In genomic region chr11:74416974-74417373, GRCh38 we compare ENCODE assay signal across 8 cellular contexts. TPM values are rescaled to one million over a fixed set of nuclear protein-coding genes. Genes with fewer than 3 reads are reported as not detected.
DNase-seq lines count a peak whose midpoint lies in the region; ATAC-seq and TF ChIP-seq lines count a peak whose summit lies in the region.
"Not testable (repeated sequence)": the region's sequence is repeated elsewhere in the genome, so short reads cannot be mapped to it uniquely, and the experiment has no call there.
"Had no signal": no experiment of that assay in that cellular context is flagged by ENCODE, and none has a peak within 500 bp of the region (broad histone marks: within the 10 kb centered on the region; RNA-seq: fewer than 3 reads in every experiment).

No MANE protein-coding gene starts in this region.

- H3K9me3 ChIP-seq in PC-3 (ENCODE audit: low read length); mesenchymal stem cell (ENCODE audit: control insufficient read depth, low read length): not testable (repeated sequence)

- intact Hi-C loops in PC-3 (cut with micrococcal nuclease), result not testable (repeated sequence)

- H2BK15ac ChIP-seq in mesenchymal stem cell (ENCODE audit: low read depth, poor library complexity, severe bottlenecking), result not testable (repeated sequence)

- not testable (repeated sequence) for H2BK5ac ChIP-seq in mesenchymal stem cell (ENCODE audit: low read depth, low read length, poor library complexity, severe bottlenecking)

- WGBS in mesenchymal stem cell, result 87% methylated on average over 1 of the region's 1 CpG

- not testable (repeated sequence) for H3K9me3 Mint-ChIP-seq in activated T-helper 17 cell treated with anti-CD3 and anti-CD28 coated beads, Interleukin-2, amount 50 U/mL, for 72 hours; stimulated activated naive CD8-positive, alpha-beta T cell treated with anti-CD3 and anti-CD28 coated beads, Interleukin-15, Interleukin-2, amounts not matched to agents 100 ng/mL and 50 ng/mL, for 24 hours

- CTCF ChIA-PET in PC-3 (lab: Charles Lee), result interaction anchor here (0.6 kb wide), 2 partner anchors 77 to 1067 kb away, joined by 3 read pairs; no protein-coding TSS in a partner anchor

- H2BK120ac ChIP-seq in mesenchymal stem cell (ENCODE audit: low read depth, low read length), result not testable (repeated sequence)

- DNase-seq in DMS79 (lab: John Stamatoyannopoulos, UW) (peak; percentile 90), amniotic epithelial cell (ENCODE audit: low read depth) (peak; percentile 8)
- not testable (repeated sequence) for DNase-seq in PC-3, mesenchymal stem cell

- H3K14ac ChIP-seq in mesenchymal stem cell (ENCODE audit: low read length in 2 of 2), result not testable (repeated sequence)

- peak overlapping the region; percentile 90 for H3K27ac ChIP-seq in PC-3 (ENCODE audit: low read length)
- peak overlapping the region; percentile 84 for H3K27ac ChIP-seq in VCaP
- H3K27ac ChIP-seq in mesenchymal stem cell (ENCODE audit: low read length, poor library complexity, severe bottlenecking), result peak overlapping the region; percentile 57

- H3K79me2 ChIP-seq in PC-3 (ENCODE audit: low read length), result not testable (repeated sequence)

- H2AFZ ChIP-seq in PC-3 (ENCODE audit: low read length); mesenchymal stem cell (ENCODE audit: low read depth, low read length): not testable (repeated sequence)

- not testable (repeated sequence) for H3K27me3 ChIP-seq in PC-3 (ENCODE audit: low read length); mesenchymal stem cell (ENCODE audit: control insufficient read depth in 1 of 2, insufficient read depth in 1 of 2, low read length in 2 of 2)

- H3K4ac ChIP-seq in mesenchymal stem cell (ENCODE audit: low read depth in 1 of 2, low read length in 2 of 2), result not testable (repeated sequence)

- not testable (repeated sequence) for H3K18ac ChIP-seq in mesenchymal stem cell (ENCODE audit: low read depth in 1 of 2, low read length in 2 of 2)

- not testable (repeated sequence) for H3K9ac ChIP-seq in PC-3 (ENCODE audit: low read length); mesenchymal stem cell (ENCODE audit: low read length)

- H4K20me1 ChIP-seq in PC-3 (ENCODE audit: low read length), result not testable (repeated sequence)

- H4K8ac ChIP-seq in mesenchymal stem cell (ENCODE audit: low read length), result not testable (repeated sequence)

- peaks cover 14% of the 10 kb centered on the region for H3K4me1 Mint-ChIP-seq in activated T-helper 17 cell treated with anti-CD3 and anti-CD28 coated beads, Interleukin-2, amount 50 U/mL, for 72 hours
- H3K4me1 Mint-ChIP-seq in stimulated activated naive CD8-positive, alpha-beta T cell treated with anti-CD3 and anti-CD28 coated beads, Interleukin-15, Interleukin-2, amounts not matched to agents 100 ng/mL and 50 ng/mL, for 24 hours (ENCODE audit: low read depth), result peaks cover 36% of the 10 kb centered on the region

- H2BK12ac ChIP-seq in mesenchymal stem cell (ENCODE audit: low read length in 2 of 2), result not testable (repeated sequence)

- not testable (repeated sequence) for H3K79me1 ChIP-seq in mesenchymal stem cell (replicated peaks; ENCODE audit: low read length, poor library complexity, severe bottlenecking)

- not testable (repeated sequence) for H3K36me3 Mint-ChIP-seq in activated T-helper 17 cell treated with anti-CD3 and anti-CD28 coated beads, Interleukin-2, amount 50 U/mL, for 72 hours (ENCODE audit: low read depth); stimulated activated naive CD8-positive, alpha-beta T cell treated with anti-CD3 and anti-CD28 coated beads, Interleukin-15, Interleukin-2, amounts not matched to agents 100 ng/mL and 50 ng/mL, for 24 hours (ENCODE audit: low read depth)

- not testable (repeated sequence) for H3K9me2 ChIP-seq in PC-3 (replicated peaks; ENCODE audit: low read length)

- not testable (repeated sequence) for H3K23ac ChIP-seq in mesenchymal stem cell (ENCODE audit: low read length in 2 of 2)

- not testable (repeated sequence) for H3K36me3 ChIP-seq in PC-3 (ENCODE audit: low read depth, low read length); mesenchymal stem cell (ENCODE audit: control insufficient read depth in 1 of 2, insufficient read depth in 2 of 2, low read depth in 1 of 2, low read length in 2 of 2)

- H3K27me3 Mint-ChIP-seq in activated T-helper 17 cell treated with anti-CD3 and anti-CD28 coated beads, Interleukin-2, amount 50 U/mL, for 72 hours; stimulated activated naive CD8-positive, alpha-beta T cell treated with anti-CD3 and anti-CD28 coated beads, Interleukin-15, Interleukin-2, amounts not matched to agents 100 ng/mL and 50 ng/mL, for 24 hours: not testable (repeated sequence)

- H3K4me1 ChIP-seq in PC-3 (ENCODE audit: insufficient read depth, low read length), result peaks cover 37% of the 10 kb centered on the region
- H3K4me1 ChIP-seq in mesenchymal stem cell (ENCODE audit: control insufficient read depth, insufficient read depth, low read depth, low read length), result peaks cover 12% of the 10 kb centered on the region

- not testable (repeated sequence) for TF ChIP-seq CTCF in PC-3 (conservative IDR thresholded peaks at IDR 0.05; ENCODE audit: low read depth, low read length); VCaP (conservative IDR thresholded peaks at IDR 0.05)

- peak overlapping the region; percentile 31 for H3K4me3 Mint-ChIP-seq in activated T-helper 17 cell treated with anti-CD3 and anti-CD28 coated beads, Interleukin-2, amount 50 U/mL, for 72 hours
- not testable (repeated sequence) for H3K4me3 Mint-ChIP-seq in stimulated activated naive CD8-positive, alpha-beta T cell treated with anti-CD3 and anti-CD28 coated beads, Interleukin-15, Interleukin-2, amounts not matched to agents 100 ng/mL and 50 ng/mL, for 24 hours

- peaks cover 11% of the 10 kb centered on the region for H3F3A ChIP-seq in PC-3 (ENCODE audit: low read length, unreplicated experiment)

- not testable (repeated sequence) for H2AK5ac ChIP-seq in mesenchymal stem cell (ENCODE audit: low read length, severe bottlenecking)

- ATAC-seq in PC-3; activated T-helper 17 cell treated with anti-CD3 and anti-CD28 coated beads, Interleukin-2, amount 50 U/mL, for 72 hours (replicated peaks): not testable (repeated sequence)

- H3K4me3 ChIP-seq in PC-3 (ENCODE audit: low read length); mesenchymal stem cell (ENCODE audit: insufficient read depth in 1 of 2, low read depth in 1 of 2, low read length in 2 of 2): not testable (repeated sequence)

- not testable (repeated sequence) for H4K91ac ChIP-seq in mesenchymal stem cell (ENCODE audit: low read length)

- not testable (repeated sequence) for BruUV-seq in PC-3 (replicated peaks; lab: Mats Ljungman, UMichigan)

- POLR2A ChIA-PET in PC-3 (lab: Charles Lee; ENCODE audit: unreplicated experiment), result interaction anchor here (0.7 kb wide), 1 partner anchor 21 kb away, joined by 3 read pairs; no protein-coding TSS in a partner anchor

- peak overlapping the region; percentile 52 for H3K4me2 ChIP-seq in PC-3 (ENCODE audit: low read length)
- H3K4me2 ChIP-seq in mesenchymal stem cell (ENCODE audit: low read length, poor library complexity, severe bottlenecking), result not testable (repeated sequence)

- H3K27ac Mint-ChIP-seq in activated T-helper 17 cell treated with anti-CD3 and anti-CD28 coated beads, Interleukin-2, amount 50 U/mL, for 72 hours, result peak overlapping the region; percentile 79
- H3K27ac Mint-ChIP-seq in stimulated activated naive CD8-positive, alpha-beta T cell treated with anti-CD3 and anti-CD28 coated beads, Interleukin-15, Interleukin-2, amounts not matched to agents 100 ng/mL and 50 ng/mL, for 24 hours, result peak overlapping the region; percentile 72

RNA-seq across cellular contexts. Expression of gene PGM2L1, which starts 18.7 kb away (rescaled TPM):
- total RNA-seq in PC-3 (2014; rRNA removed), result 1.9 and 2.0 TPM in 2 replicates
- 1 to 10 TPM; 5.1 to 7.9 TPM for total RNA-seq in activated T-helper 17 cell treated with anti-CD3 and anti-CD28 coated beads, Interleukin-2, amount 50 U/mL, for 72 hours
- 2.2 TPM for polyA plus RNA-seq in mesenchymal stem cell (2013, experiment 1 of 2)
- polyA plus RNA-seq in mesenchymal stem cell (2013, experiment 2 of 2), result 2.1 TPM

RNA-seq across cellular contexts. Expression of gene KCNE3, which starts 50.4 kb away (rescaled TPM):
- total RNA-seq in PC-3 (2014; rRNA removed), result 0.58 and 0.73 TPM in 2 replicates
- total RNA-seq in activated T-helper 17 cell treated with anti-CD3 and anti-CD28 coated beads, Interleukin-2, amount 50 U/mL, for 72 hours, result not detected
- 0.50 TPM for polyA plus RNA-seq in mesenchymal stem cell (2013, experiment 1 of 2)
- 0.51 TPM for polyA plus RNA-seq in mesenchymal stem cell (2013, experiment 2 of 2)
- total RNA-seq: GM12878 had no signal
- polyA plus RNA-seq: GM12878 had no signal
